In the genomic region with DNA sequence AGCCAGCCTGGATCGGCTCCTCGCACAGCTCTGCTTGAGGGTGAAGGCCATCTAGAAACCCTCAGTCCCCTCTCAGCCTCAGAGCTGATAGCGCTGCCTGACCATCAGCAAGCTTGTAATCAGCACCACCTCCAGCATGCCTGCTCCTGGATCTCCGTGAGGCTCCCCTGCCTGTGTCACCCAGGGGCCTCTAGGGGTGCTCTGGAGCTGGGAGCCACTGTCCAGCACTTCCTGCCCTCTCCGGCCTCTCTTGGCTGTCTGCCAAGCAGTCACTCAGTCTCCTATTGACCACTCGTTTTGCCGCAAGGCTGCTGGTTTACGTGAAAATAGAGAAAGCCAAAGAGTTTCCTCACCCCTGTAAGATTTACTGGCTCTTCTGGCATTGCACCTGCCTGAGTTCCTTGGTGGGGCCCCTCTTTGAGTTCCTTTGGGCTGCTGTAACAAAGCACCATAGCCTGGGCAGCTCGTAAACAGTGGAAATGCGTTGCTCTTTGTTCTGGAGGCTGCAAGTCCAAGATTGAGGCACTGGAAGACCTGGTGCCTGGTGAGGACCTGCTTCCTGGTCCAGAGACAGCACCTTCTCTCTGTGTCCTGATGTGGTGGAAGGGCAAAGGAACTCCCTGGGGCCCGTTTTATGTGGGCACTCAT, we compare ENCODE assay signal across 1 cellular context.
A peak's percentile ranks its signal among the peaks of the same experiment; 100 is the strongest.
TF ChIP-seq lines count a peak whose summit lies in the region.

No MANE protein-coding gene starts in this region.

TF ChIP-seq in HepG2, 621 proteins besides CTCF, POLR2A, EP300 and RAD21 (continued from another document and continues in another):
- TF ChIP-seq, protein P1, sequence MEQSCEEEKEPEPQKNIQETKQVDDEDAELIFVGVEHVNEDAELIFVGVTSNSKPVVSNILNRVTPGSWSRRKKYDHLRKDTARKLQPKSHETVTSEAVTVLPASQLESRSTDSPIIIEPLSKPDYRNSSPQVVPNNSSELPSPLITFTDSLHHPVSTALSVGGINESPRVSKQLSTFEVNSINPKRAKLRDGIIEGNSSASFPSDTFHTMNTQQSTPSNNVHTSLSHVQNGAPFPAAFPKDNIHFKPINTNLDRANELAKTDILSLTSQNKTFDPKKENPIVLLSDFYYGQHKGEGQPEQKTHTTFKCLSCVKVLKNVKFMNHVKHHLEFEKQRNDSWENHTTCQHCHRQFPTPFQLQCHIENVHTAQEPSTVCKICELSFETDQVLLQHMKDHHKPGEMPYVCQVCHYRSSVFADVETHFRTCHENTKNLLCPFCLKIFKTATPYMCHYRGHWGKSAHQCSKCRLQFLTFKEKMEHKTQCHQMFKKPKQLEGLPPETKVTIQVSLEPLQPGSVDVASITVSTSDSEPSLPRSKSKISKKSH (CRISPR knock-in tag; IDR thresholded peaks at IDR 0.05; ENCODE audit: borderline replicate concordance) = peak; percentile 62; the same call in 1 of the 2 replicates
- TF ChIP-seq, protein P2, sequence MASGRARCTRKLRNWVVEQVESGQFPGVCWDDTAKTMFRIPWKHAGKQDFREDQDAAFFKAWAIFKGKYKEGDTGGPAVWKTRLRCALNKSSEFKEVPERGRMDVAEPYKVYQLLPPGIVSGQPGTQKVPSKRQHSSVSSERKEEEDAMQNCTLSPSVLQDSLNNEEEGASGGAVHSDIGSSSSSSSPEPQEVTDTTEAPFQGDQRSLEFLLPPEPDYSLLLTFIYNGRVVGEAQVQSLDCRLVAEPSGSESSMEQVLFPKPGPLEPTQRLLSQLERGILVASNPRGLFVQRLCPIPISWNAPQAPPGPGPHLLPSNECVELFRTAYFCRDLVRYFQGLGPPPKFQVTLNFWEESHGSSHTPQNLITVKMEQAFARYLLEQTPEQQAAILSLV (CRISPR knock-in tag; IDR thresholded peaks at IDR 0.05; ENCODE audit: borderline replicate concordance) = no peak
- TF ChIP-seq, protein P3, sequence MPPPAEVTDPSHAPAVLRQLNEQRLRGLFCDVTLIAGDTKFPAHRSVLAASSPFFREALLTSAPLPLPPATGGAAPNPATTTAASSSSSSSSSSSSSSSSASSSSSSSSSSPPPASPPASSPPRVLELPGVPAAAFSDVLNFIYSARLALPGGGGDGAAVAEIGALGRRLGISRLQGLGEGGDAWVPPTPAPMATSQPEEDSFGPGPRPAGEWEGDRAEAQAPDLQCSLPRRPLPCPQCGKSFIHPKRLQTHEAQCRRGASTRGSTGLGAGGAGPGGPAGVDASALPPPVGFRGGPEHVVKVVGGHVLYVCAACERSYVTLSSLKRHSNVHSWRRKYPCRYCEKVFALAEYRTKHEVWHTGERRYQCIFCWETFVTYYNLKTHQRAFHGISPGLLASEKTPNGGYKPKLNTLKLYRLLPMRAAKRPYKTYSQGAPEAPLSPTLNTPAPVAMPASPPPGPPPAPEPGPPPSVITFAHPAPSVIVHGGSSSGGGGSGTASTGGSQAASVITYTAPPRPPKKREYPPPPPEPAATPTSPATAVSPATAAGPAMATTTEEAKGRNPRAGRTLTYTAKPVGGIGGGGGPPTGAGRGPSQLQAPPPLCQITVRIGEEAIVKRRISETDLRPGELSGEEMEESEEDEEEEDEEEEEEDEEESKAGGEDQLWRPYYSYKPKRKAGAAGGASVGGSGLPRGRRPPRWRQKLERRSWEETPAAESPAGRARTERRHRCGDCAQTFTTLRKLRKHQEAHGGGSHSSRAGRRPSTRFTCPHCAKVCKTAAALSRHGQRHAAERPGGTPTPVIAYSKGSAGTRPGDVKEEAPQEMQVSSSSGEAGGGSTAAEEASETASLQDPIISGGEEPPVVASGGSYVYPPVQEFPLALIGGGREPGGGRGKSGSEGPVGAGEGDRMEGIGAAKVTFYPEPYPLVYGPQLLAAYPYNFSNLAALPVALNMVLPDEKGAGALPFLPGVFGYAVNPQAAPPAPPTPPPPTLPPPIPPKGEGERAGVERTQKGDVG (CRISPR knock-in tag; IDR thresholded peaks at IDR 0.05; ENCODE audit: borderline replicate concordance) = no peak; the same call in 1 of the 2 replicates
- TF ChIP-seq, protein P4, sequence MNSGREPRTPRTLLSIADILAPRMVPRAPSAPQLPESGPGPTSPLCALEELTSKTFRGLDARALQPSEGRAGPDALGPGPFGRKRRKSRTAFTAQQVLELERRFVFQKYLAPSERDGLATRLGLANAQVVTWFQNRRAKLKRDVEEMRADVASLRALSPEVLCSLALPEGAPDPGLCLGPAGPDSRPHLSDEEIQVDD (CRISPR knock-in tag; IDR thresholded peaks at IDR 0.05; ENCODE audit: borderline replicate concordance) = no peak
- TF ChIP-seq XBP1 (CRISPR knock-in tag; IDR thresholded peaks at IDR 0.05) (no peak), PRPF4 (IDR thresholded peaks at IDR 0.05; ENCODE audit: low read depth, low read length, poor library complexity, severe bottlenecking) (no peak), ZNF552 (CRISPR knock-in tag; IDR thresholded peaks at IDR 0.05; ENCODE audit: borderline replicate concordance) (peak; percentile 87; the same call in 1 of the 2 replicates), ZNF569 (CRISPR knock-in tag; IDR thresholded peaks at IDR 0.05; ENCODE audit: borderline replicate concordance) (no peak; the same call in 1 of the 2 replicates), ZFYVE20 (CRISPR knock-in tag; IDR thresholded peaks at IDR 0.05; ENCODE audit: borderline replicate concordance, low read depth) (no peak), ZNF773 (CRISPR knock-in tag; IDR thresholded peaks at IDR 0.05; ENCODE audit: borderline replicate concordance) (no peak), TBX2 (CRISPR knock-in tag; IDR thresholded peaks at IDR 0.05; ENCODE audit: borderline replicate concordance) (peak; percentile 66; the same call in 1 of the 2 replicates), RARA (CRISPR knock-in tag; IDR thresholded peaks at IDR 0.05) (peak; percentile 57), CCDC6 (CRISPR knock-in tag; IDR thresholded peaks at IDR 0.05) (peak; percentile 73; the same call in 1 of the 2 replicates), MYC (CRISPR knock-in tag; IDR thresholded peaks at IDR 0.05; ENCODE audit: borderline replicate concordance) (peak; percentile 87; the same call in 1 of the 2 replicates), GATAD1 (CRISPR knock-in tag; IDR thresholded peaks at IDR 0.05) (peak; percentile 80), KDM4B (CRISPR knock-in tag; IDR thresholded peaks at IDR 0.05) (0 out of 2 replicates have a peak, but pooled peaks have one; percentile 75), ZNF326 (CRISPR knock-in tag; IDR thresholded peaks at IDR 0.05; ENCODE audit: borderline replicate concordance) (no peak), AHR (CRISPR knock-in tag; IDR thresholded peaks at IDR 0.05) (0 out of 2 replicates have a peak, but pooled peaks have one; percentile 74), MLLT10 (CRISPR knock-in tag; IDR thresholded peaks at IDR 0.05) (no peak), ETV5 (CRISPR knock-in tag; IDR thresholded peaks at IDR 0.05; ENCODE audit: borderline replicate concordance) (peak; percentile 96), NCOR1 (IDR thresholded peaks at IDR 0.05; ENCODE audit: borderline replicate concordance, low read length) (peak; percentile 69; the same call in 1 of the 2 replicates), MAFF (IDR thresholded peaks at IDR 0.05; ENCODE audit: low read depth, low read length) (0 out of 2 replicates have a peak, but pooled peaks have one; percentile 14), ZFP62 (CRISPR knock-in tag; IDR thresholded peaks at IDR 0.05) (no peak), ZFP36L2 (CRISPR knock-in tag; IDR thresholded peaks at IDR 0.05) (no peak), ZNF451 (CRISPR knock-in tag; IDR thresholded peaks at IDR 0.05) (0 out of 2 replicates have a peak, but pooled peaks have one; percentile 15), YEATS2 (CRISPR knock-in tag; IDR thresholded peaks at IDR 0.05; ENCODE audit: borderline replicate concordance) (peak; percentile 79; the same call in 1 of the 2 replicates), KDM5A (IDR thresholded peaks at IDR 0.05; ENCODE audit: borderline replicate concordance, low read length) (peak; percentile 47; the same call in 1 of the 2 replicates)
- TF ChIP-seq, protein P5, sequence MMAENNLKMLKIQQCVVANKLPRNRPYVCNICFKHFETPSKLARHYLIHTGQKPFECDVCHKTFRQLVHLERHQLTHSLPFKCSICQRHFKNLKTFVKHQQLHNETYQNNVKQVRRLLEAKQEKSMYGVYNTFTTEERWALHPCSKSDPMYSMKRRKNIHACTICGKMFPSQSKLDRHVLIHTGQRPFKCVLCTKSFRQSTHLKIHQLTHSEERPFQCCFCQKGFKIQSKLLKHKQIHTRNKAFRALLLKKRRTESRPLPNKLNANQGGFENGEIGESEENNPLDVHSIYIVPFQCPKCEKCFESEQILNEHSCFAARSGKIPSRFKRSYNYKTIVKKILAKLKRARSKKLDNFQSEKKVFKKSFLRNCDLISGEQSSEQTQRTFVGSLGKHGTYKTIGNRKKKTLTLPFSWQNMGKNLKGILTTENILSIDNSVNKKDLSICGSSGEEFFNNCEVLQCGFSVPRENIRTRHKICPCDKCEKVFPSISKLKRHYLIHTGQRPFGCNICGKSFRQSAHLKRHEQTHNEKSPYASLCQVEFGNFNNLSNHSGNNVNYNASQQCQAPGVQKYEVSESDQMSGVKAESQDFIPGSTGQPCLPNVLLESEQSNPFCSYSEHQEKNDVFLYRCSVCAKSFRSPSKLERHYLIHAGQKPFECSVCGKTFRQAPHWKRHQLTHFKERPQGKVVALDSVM (CRISPR knock-in tag; IDR thresholded peaks at IDR 0.05) = peak; percentile 55; the same call in 1 of the 2 replicates
- TF ChIP-seq, protein P6, sequence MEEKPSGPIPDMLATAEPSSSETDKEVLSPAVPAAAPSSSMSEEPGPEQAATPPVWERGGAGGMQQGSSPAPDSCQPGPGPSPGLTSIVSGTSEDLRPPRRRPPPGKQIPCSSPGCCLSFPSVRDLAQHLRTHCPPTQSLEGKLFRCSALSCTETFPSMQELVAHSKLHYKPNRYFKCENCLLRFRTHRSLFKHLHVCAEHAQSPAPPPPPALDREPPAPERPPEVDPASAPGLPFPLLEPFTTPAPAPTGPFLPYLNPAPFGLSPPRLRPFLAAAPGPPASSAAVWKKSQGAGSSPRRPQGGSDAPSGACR (CRISPR knock-in tag; IDR thresholded peaks at IDR 0.05) = 0 out of 2 replicates have a peak, but pooled peaks have one; percentile 40
- TF ChIP-seq, protein P7, sequence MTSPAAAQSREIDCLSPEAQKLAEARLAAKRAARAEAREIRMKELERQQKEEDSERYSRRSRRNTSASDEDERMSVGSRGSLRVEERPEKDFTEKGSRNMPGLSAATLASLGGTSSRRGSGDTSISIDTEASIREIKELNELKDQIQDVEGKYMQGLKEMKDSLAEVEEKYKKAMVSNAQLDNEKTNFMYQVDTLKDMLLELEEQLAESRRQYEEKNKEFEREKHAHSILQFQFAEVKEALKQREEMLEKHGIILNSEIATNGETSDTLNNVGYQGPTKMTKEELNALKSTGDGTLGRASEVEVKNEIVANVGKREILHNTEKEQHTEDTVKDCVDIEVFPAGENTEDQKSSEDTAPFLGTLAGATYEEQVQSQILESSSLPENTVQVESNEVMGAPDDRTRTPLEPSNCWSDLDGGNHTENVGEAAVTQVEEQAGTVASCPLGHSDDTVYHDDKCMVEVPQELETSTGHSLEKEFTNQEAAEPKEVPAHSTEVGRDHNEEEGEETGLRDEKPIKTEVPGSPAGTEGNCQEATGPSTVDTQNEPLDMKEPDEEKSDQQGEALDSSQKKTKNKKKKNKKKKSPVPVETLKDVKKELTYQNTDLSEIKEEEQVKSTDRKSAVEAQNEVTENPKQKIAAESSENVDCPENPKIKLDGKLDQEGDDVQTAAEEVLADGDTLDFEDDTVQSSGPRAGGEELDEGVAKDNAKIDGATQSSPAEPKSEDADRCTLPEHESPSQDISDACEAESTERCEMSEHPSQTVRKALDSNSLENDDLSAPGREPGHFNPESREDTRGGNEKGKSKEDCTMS (CRISPR knock-in tag; conservative IDR thresholded peaks at IDR 0.05) = no peak
- TF ChIP-seq, protein P8, sequence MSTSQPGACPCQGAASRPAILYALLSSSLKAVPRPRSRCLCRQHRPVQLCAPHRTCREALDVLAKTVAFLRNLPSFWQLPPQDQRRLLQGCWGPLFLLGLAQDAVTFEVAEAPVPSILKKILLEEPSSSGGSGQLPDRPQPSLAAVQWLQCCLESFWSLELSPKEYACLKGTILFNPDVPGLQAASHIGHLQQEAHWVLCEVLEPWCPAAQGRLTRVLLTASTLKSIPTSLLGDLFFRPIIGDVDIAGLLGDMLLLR (CRISPR knock-in tag; IDR thresholded peaks at IDR 0.05) = no peak
- TF ChIP-seq, protein P9, sequence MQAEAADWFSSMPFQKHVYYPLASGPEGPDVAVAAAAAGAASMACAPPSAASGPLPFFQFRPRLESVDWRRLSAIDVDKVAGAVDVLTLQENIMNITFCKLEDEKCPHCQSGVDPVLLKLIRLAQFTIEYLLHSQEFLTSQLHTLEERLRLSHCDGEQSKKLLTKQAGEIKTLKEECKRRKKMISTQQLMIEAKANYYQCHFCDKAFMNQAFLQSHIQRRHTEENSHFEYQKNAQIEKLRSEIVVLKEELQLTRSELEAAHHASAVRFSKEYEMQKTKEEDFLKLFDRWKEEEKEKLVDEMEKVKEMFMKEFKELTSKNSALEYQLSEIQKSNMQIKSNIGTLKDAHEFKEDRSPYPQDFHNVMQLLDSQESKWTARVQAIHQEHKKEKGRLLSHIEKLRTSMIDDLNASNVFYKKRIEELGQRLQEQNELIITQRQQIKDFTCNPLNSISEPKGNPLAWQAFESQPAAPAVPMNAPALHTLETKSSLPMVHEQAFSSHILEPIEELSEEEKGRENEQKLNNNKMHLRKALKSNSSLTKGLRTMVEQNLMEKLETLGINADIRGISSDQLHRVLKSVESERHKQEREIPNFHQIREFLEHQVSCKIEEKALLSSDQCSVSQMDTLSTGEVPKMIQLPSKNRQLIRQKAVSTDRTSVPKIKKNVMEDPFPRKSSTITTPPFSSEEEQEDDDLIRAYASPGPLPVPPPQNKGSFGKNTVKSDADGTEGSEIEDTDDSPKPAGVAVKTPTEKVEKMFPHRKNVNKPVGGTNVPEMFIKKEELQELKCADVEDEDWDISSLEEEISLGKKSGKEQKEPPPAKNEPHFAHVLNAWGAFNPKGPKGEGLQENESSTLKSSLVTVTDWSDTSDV (CRISPR knock-in tag; IDR thresholded peaks at IDR 0.05) = no peak
- TF ChIP-seq, protein P10, sequence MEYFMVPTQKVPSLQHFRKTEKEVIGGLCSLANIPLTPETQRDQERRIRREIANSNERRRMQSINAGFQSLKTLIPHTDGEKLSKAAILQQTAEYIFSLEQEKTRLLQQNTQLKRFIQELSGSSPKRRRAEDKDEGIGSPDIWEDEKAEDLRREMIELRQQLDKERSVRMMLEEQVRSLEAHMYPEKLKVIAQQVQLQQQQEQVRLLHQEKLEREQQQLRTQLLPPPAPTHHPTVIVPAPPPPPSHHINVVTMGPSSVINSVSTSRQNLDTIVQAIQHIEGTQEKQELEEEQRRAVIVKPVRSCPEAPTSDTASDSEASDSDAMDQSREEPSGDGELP (IDR thresholded peaks at IDR 0.05; ENCODE audit: borderline replicate concordance, low read depth) = peak; percentile 65; the same call in 1 of the 2 replicates
- TF ChIP-seq, protein P11, sequence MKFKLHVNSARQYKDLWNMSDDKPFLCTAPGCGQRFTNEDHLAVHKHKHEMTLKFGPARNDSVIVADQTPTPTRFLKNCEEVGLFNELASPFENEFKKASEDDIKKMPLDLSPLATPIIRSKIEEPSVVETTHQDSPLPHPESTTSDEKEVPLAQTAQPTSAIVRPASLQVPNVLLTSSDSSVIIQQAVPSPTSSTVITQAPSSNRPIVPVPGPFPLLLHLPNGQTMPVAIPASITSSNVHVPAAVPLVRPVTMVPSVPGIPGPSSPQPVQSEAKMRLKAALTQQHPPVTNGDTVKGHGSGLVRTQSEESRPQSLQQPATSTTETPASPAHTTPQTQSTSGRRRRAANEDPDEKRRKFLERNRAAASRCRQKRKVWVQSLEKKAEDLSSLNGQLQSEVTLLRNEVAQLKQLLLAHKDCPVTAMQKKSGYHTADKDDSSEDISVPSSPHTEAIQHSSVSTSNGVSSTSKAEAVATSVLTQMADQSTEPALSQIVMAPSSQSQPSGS (CRISPR knock-in tag; IDR thresholded peaks at IDR 0.05) = peak; percentile 78
- TF ChIP-seq, protein P12, sequence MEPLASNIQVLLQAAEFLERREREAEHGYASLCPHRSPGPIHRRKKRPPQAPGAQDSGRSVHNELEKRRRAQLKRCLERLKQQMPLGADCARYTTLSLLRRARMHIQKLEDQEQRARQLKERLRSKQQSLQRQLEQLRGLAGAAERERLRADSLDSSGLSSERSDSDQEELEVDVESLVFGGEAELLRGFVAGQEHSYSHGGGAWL (CRISPR knock-in tag; IDR thresholded peaks at IDR 0.05) = no peak; the same call in 1 of the 2 replicates
